ENCODE assay signal across 12 cellular contexts in the genomic region with DNA sequence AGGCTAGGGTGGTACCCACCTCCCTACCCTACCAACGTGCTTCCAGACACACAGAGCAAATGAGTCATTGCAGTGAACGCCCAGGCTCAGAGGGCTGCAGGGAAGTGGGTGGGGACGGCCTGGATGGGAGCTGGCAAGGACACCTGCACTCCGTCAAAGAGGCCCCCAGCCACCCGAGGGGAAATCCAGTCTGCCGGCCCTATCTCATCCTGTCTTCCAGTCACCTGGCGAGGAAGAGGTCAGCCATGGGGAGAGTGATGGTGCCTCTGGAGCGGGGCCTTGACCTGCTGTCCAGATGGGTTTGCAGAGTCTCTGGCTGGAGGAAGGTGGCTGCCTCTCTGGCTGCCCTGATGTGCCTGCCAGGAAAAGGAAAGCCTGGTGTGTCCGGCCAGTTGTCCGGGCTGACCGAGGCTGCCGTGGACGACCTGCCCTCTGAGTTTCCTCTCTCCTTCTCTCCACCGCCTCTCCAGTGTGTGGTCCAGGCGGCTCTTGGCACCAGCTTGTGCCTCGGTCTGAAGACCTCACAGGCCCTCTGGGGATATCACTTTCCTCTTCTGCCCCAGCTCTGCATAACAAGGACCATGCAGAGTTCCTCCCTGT.
DNase-seq lines count a peak whose midpoint lies in the region; ATAC-seq, FAIRE-seq and TF ChIP-seq lines count a peak whose summit lies in the region.
"Had no signal": no experiment of that assay in that cellular context is flagged by ENCODE, and none has a peak within 500 bp of the region (broad histone marks: within the 10 kb centered on the region; RNA-seq: fewer than 3 reads in every experiment).

No MANE protein-coding gene starts in this region.

- TF ChIP-seq CTCF in MCF 10A (IDR thresholded peaks at IDR 0.05; ENCODE audit: unreplicated experiment): no peak
- TF ChIP-seq CTCF in breast epithelium (IDR thresholded peaks at IDR 0.05): no peak
- TF ChIP-seq CTCF in lower lobe of right lung (IDR thresholded peaks at IDR 0.05): no peak
- TF ChIP-seq CTCF in WERI-Rb-1 (IDR thresholded peaks at IDR 0.05; ENCODE audit: low read depth, low read length): no peak

- H3K36me3 ChIP-seq in breast epithelium (no peaks in the 10 kb centered on the region), lower lobe of right lung (no peaks in the 10 kb centered on the region), WERI-Rb-1 (no peaks in the 10 kb centered on the region)

- POLR2A ChIA-PET in MCF 10A (lab: Yijun Ruan, JAX): interaction anchor here (0.9 to 1.6 kb wide), 2 partner anchors 16 to 234 kb away, joined by 3 to 4 read pairs; no protein-coding TSS in a partner anchor

- ATAC-seq in lower lobe of right lung: peak; percentile 7 to 54
- ATAC-seq in T-helper 17 cell: no peak

- H3K27ac ChIP-seq in breast epithelium (peak overlapping the region in 1 of 2 donors; percentile 10), lower lobe of right lung (no peak overlapping the region), WERI-Rb-1 (no peak overlapping the region)

- no peaks in the 10 kb centered on the region for H3K9me3 Mint-ChIP-seq in MCF 10A (ENCODE audit: unreplicated experiment)
- H3K9me3 Mint-ChIP-seq: IgD-negative memory B cell had no signal

- no peak overlapping the region for H3K4me3 Mint-ChIP-seq in MCF 10A (ENCODE audit: unreplicated experiment)
- no peak overlapping the region for H3K4me3 Mint-ChIP-seq in T-helper 17 cell
- H3K4me3 Mint-ChIP-seq: IgD-negative memory B cell had no signal

- peak; percentile 63 for DNase-seq in MCF 10A (ENCODE audit: unreplicated experiment)
- no peak for DNase-seq in breast epithelium (ENCODE audit: low spot score in 2 of 2)
- peak; percentile 81 to 97 for DNase-seq in dermis microvascular lymphatic vessel endothelial cell (ENCODE audit: low read depth in 2 of 2)
- DNase-seq in lower lobe of right lung: no peak
- DNase-seq in urothelium cell line (ENCODE audit: low spot score): peak; percentile 31
- no peak for DNase-seq in WERI-Rb-1
- DNase-seq in cerebellar nuclear complex (lab: John Stamatoyannopoulos, UW): no peak
- DNase-seq in T-helper 17 cell: no peak
- DNase-seq: activated CD4-positive, CD25-positive, alpha-beta regulatory T cell treated with anti-CD3 and anti-CD28 coated beads, Interleukin-2, amount 50 U/mL, for 72 hours; cortex of kidney; stimulated activated CD4-positive, alpha-beta T cell treated with anti-CD3 and anti-CD28 coated beads, Interleukin-12 subunit alpha, Interleukin-12 subunit beta, amount 100 ng/mL, for 4 hours had no signal

- no peaks in the 10 kb centered on the region for H3K36me3 Mint-ChIP-seq in MCF 10A (ENCODE audit: insufficient read depth, unreplicated experiment)
- H3K36me3 Mint-ChIP-seq in T-helper 17 cell (ENCODE audit: low read depth): peaks cover 1% of the 10 kb centered on the region
- H3K36me3 Mint-ChIP-seq: IgD-negative memory B cell had no signal

- no peak for FAIRE-seq in urothelium cell line (lab: Jason Lieb, UNC)

- H3K27ac Mint-ChIP-seq in MCF 10A (ENCODE audit: low read depth, unreplicated experiment) (no peak overlapping the region), T-helper 17 cell (no peak overlapping the region)

- BruUV-seq in MCF 10A (replicated peaks; lab: Mats Ljungman, UMichigan): no TSS peak

- TF ChIP-seq POLR2A in breast epithelium (IDR thresholded peaks at IDR 0.05): no peak

- H3K27me3 Mint-ChIP-seq in MCF 10A (ENCODE audit: insufficient read depth, unreplicated experiment) (no peaks in the 10 kb centered on the region), T-helper 17 cell (peaks cover 14% of the 10 kb centered on the region)

- H3K4me3 ChIP-seq in breast epithelium (no peak overlapping the region), lower lobe of right lung (no peak overlapping the region), WERI-Rb-1 (ENCODE audit: low read depth, low read length) (no peak overlapping the region)

- H3K4me1 ChIP-seq in breast epithelium: no peaks in the 10 kb centered on the region
- peaks cover 30% of the 10 kb centered on the region for H3K4me1 ChIP-seq in lower lobe of right lung

- H3K27me3 ChIP-seq in breast epithelium (no peaks in the 10 kb centered on the region), lower lobe of right lung (ENCODE audit: low read depth) (peaks cover 7% of the 10 kb centered on the region), WERI-Rb-1 (ENCODE audit: insufficient read depth, low read depth, severe bottlenecking) (no peaks in the 10 kb centered on the region)

- CTCF ChIA-PET in MCF 10A (lab: Yijun Ruan, JAX): interaction anchor here (0.9 kb wide), 1 partner anchor 363 kb away, joined by 5 read pairs; no protein-coding TSS in a partner anchor

- H3K9me3 ChIP-seq in breast epithelium (no peaks in the 10 kb centered on the region), lower lobe of right lung (no peaks in the 10 kb centered on the region), WERI-Rb-1 (ENCODE audit: severe bottlenecking) (no peaks in the 10 kb centered on the region), T-helper 17 cell (ENCODE audit: control insufficient read depth, low read length, poor library complexity, severe bottlenecking) (no peaks in the 10 kb centered on the region)

- intact Hi-C loops in MCF 10A (cut with micrococcal nuclease): loop anchor here (10.0 kb wide), 2 partner anchors 99 to 161 kb away; no protein-coding TSS in a partner anchor
- intact Hi-C loops in breast epithelium (cut with DNase I; ENCODE audit: low total_unique reads): no loop called here
- intact Hi-C loops in lower lobe of right lung (cut with DNase I): no loop called here

- H3K4me1 Mint-ChIP-seq in MCF 10A (ENCODE audit: insufficient read depth, unreplicated experiment): peaks cover 29% of the 10 kb centered on the region
- H3K4me1 Mint-ChIP-seq in T-helper 17 cell: peaks cover 9% of the 10 kb centered on the region

Comparison
In these comparisons a context has a peak if more than half of its experiments do, and no peak if none do; other contexts are left out.
1. DNase-seq: peak in MCF 10A (single experiment), dermis microvascular lymphatic vessel endothelial cell (2 of 2) and urothelium cell line (single experiment); none in breast epithelium (0 of 2), lower lobe of right lung (single experiment), WERI-Rb-1 (single experiment), cerebellar nuclear complex (0 of 2) and T-helper 17 cell (0 of 3).